In genomic region chr2:62216616-62217015, GRCh38 we compare ENCODE assay signal across 1 cellular context.
TF ChIP-seq lines count a peak whose summit lies in the region.

No MANE protein-coding gene starts in this region.

TF ChIP-seq in GM23338, 12 proteins besides CTCF, POLR2A, EP300 and RAD21 (continued from another document):
- no peak for TF ChIP-seq ZNF462 (CRISPR knock-in tag; IDR thresholded peaks at IDR 0.05)
- no peak for TF ChIP-seq EZH2 (IDR thresholded peaks at IDR 0.05; ENCODE audit: low read depth, unreplicated experiment)
- TF ChIP-seq CREB1 (CRISPR knock-in tag; IDR thresholded peaks at IDR 0.05; ENCODE audit: low read depth): no peak
- TF ChIP-seq ZNF331 (CRISPR knock-in tag; IDR thresholded peaks at IDR 0.05; ENCODE audit: low read depth): no peak
- no peak for TF ChIP-seq NANOG (IDR thresholded peaks at IDR 0.05; ENCODE audit: borderline replicate concordance)
- no peak for TF ChIP-seq STAT1 (IDR thresholded peaks at IDR 0.05; ENCODE audit: unreplicated experiment)
- no peak for TF ChIP-seq ZNF114 (CRISPR knock-in tag; IDR thresholded peaks at IDR 0.05)
- no peak for TF ChIP-seq ETS1 (IDR thresholded peaks at IDR 0.05)
- TF ChIP-seq POLR2AphosphoS5 (IDR thresholded peaks at IDR 0.05; ENCODE audit: low read depth): no peak
